1 cellular context compared by ENCODE assay signal in the genomic region with DNA sequence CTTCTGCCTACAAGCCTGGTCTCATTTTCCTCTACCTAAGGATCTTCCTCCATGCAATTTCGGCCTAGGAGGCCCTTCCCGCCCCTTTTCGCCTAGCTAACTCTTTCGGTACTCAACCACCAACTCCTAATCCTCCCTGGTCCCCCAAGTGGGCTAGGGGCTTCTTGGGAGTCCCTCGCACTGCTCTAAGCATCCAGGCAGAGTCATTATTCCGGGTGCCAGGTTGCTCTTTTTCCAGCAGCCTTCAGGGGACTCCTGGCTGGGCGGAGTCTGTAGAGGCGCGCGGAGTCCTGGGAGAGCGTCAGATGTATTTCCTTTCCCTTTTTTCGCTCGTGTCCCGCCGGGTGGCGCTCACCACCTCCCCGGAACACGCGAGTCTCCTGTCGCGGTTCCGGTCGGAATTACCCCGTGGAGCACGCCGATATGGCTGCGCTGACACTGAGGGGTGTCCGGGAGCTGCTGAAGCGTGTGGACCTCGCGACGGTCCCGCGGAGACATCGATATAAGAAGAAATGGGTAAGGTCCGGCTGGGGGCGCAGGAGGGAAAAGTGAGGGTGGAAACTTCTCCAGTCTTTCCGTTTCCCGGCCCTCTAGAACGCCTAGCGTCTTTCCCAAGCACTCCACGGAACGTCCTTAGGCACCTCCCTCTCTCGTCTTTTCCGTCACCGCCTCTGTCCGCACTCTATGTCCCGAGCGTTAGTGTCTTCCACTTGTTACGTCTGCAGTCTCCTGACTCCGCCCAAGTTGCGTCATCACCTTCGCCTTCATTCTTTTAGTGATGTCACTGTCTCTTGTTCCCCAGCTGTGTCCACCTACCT.
TF ChIP-seq lines count a peak whose summit lies in the region.

TSS of gene NSUN4 (plus strand) at position 404 of the 818 bp plus-strand sequence. CDS start at position 424, 20 bp downstream.

TF ChIP-seq in HEK293, 187 proteins besides CTCF, POLR2A, EP300 and RAD21 (continued from another document and continues in another):
- TF ChIP-seq PATZ1 (tag by site-specific recombination; IDR thresholded peaks at IDR 0.05) (peak; percentile 75), ZNF423 (tag by site-specific recombination; IDR thresholded peaks at IDR 0.05) (peak; percentile 18; the same call in 1 of the 2 replicates), ZNF549 (tag by site-specific recombination; IDR thresholded peaks at IDR 0.05) (no peak), ZNF501 (tag by site-specific recombination; IDR thresholded peaks at IDR 0.05) (peak; percentile 85), ZNF654 (tag by site-specific recombination; IDR thresholded peaks at IDR 0.05; ENCODE audit: low read depth) (peak; percentile 17; the same call in 1 of the 2 replicates), GLIS1 (tag by site-specific recombination; IDR thresholded peaks at IDR 0.05) (peak; percentile 58), ZNF280D (tag by site-specific recombination; IDR thresholded peaks at IDR 0.05) (peak; percentile 90; the same call in 1 of the 2 replicates), TSHZ1 (tag by site-specific recombination; IDR thresholded peaks at IDR 0.05; ENCODE audit: borderline replicate concordance) (0 out of 2 replicates have a peak, but pooled peaks have one; percentile 9), SCRT1 (tag by site-specific recombination; IDR thresholded peaks at IDR 0.05; ENCODE audit: borderline replicate concordance) (peak; percentile 98), ZNF677 (tag by site-specific recombination; IDR thresholded peaks at IDR 0.05) (peak; percentile 11; the same call in 1 of the 2 replicates), ZNF2 (tag by site-specific recombination; IDR thresholded peaks at IDR 0.05) (peak; percentile 79), ZNF350 (tag by site-specific recombination; IDR thresholded peaks at IDR 0.05) (no peak), YY1 (tag by site-specific recombination; IDR thresholded peaks at IDR 0.05) (peak; percentile 94), ZSCAN30 (tag by site-specific recombination; IDR thresholded peaks at IDR 0.05) (peak; percentile 99), KLF7 (tag by site-specific recombination; IDR thresholded peaks at IDR 0.05; ENCODE audit: borderline replicate concordance) (0 out of 2 replicates have a peak, but pooled peaks have one; percentile 23), ZNF548 (tag by site-specific recombination; IDR thresholded peaks at IDR 0.05) (no peak; the same call in 1 of the 2 replicates), ZNF10 (tag by site-specific recombination; IDR thresholded peaks at IDR 0.05) (0 out of 2 replicates have a peak, but pooled peaks have one; percentile 45), SP3 (tag by site-specific recombination; IDR thresholded peaks at IDR 0.05) (peak; percentile 82), ZNF580 (tag by site-specific recombination; IDR thresholded peaks at IDR 0.05) (peak; percentile 88), IKZF3 (tag by site-specific recombination; IDR thresholded peaks at IDR 0.05) (peak; percentile 95), ZNF692 (tag by site-specific recombination; IDR thresholded peaks at IDR 0.05) (peak; percentile 73), ZNF341 (tag by site-specific recombination; IDR thresholded peaks at IDR 0.05; ENCODE audit: low read depth) (peak; percentile 75), KLF16 (tag by site-specific recombination; IDR thresholded peaks at IDR 0.05) (peak; percentile 80), ZNF76 (tag by site-specific recombination; IDR thresholded peaks at IDR 0.05; ENCODE audit: borderline replicate concordance, low read depth) (peak; percentile 76), ZNF211 (tag by site-specific recombination; IDR thresholded peaks at IDR 0.05; ENCODE audit: low read depth) (no peak), ZNF335 (tag by site-specific recombination; conservative IDR thresholded peaks at IDR 0.05) (peak; percentile 63), PRDM10 (tag by site-specific recombination; IDR thresholded peaks at IDR 0.05) (peak; percentile 97), BCL11B (tag by site-specific recombination; IDR thresholded peaks at IDR 0.05; ENCODE audit: low read depth) (no peak), ZBTB8A (tag by site-specific recombination; IDR thresholded peaks at IDR 0.05) (peak; percentile 27; the same call in 1 of the 2 replicates), GLIS2 (tag by site-specific recombination; IDR thresholded peaks at IDR 0.05) (peak; percentile 82), WT1 (tag by site-specific recombination; IDR thresholded peaks at IDR 0.05) (peak; percentile 34; the same call in 1 of the 2 replicates)
- TF ChIP-seq, protein P1, sequence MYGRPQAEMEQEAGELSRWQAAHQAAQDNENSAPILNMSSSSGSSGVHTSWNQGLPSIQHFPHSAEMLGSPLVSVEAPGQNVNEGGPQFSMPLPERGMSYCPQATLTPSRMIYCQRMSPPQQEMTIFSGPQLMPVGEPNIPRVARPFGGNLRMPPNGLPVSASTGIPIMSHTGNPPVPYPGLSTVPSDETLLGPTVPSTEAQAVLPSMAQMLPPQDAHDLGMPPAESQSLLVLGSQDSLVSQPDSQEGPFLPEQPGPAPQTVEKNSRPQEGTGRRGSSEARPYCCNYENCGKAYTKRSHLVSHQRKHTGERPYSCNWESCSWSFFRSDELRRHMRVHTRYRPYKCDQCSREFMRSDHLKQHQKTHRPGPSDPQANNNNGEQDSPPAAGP (tag by site-specific recombination; IDR thresholded peaks at IDR 0.05) = peak; percentile 69
- TF ChIP-seq, protein P2, sequence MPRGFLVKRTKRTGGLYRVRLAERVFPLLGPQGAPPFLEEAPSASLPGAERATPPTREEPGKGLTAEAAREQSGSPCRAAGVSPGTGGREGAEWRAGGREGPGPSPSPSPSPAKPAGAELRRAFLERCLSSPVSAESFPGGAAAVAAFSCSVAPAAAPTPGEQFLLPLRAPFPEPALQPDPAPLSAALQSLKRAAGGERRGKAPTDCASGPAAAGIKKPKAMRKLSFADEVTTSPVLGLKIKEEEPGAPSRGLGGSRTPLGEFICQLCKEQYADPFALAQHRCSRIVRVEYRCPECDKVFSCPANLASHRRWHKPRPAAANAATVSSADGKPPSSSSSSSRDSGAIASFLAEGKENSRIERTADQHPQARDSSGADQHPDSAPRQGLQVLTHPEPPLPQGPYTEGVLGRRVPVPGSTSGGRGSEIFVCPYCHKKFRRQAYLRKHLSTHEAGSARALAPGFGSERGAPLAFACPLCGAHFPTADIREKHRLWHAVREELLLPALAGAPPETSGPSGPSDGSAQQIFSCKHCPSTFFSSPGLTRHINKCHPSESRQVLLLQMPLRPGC (tag by site-specific recombination; IDR thresholded peaks at IDR 0.05) = peak; percentile 16; the same call in 1 of the 2 replicates
